Comparison of ENCODE assay signal across 8 cellular contexts in the genomic region with DNA sequence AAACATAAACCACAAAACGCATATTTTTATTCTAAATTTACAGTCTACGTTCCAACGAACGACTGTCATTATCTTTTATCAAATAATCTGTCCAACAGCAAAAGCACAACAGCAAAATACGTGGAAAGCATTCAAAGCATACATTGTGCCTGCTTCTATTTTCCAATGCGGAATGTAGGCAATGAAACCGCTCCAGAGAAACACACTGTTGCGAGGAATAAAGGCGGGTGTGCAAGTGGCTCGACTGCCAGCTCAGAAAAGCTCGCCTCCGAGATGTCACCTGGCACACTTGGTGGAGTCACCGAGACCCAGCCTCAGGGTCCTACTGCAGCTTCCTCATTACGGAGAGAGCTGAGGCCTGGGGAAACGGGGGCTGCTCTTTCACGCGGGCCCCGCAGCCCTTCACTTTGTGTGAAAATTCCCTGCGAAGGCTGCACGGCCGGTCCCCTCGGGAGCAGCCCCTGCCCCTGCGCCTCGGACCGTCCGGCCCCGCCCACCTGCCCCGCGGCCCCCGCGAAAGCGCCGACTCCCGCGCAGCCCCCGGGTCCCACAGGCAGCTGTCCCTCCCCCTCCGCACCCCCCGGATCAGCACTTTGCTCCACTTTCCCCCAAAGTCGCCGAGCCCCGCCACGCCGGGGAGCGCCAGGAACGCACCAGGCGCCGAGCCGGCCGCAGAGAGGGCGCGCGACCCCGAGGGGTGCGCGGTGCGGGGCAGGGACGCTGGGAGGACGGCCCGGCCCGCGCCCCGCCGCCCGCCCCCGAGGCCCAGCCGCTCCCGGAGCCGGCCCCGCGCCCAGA. TPM values are rescaled to one million over a fixed set of nuclear protein-coding genes. Genes with fewer than 3 reads are reported as not detected.
DNase-seq lines count a peak whose midpoint lies in the region; ATAC-seq and TF ChIP-seq lines count a peak whose summit lies in the region.

No MANE protein-coding gene starts in this region.

- 0 out of 2 replicates have a peak, but pooled peaks cover 6% of the 10 kb centered on the region for H3K79me2 ChIP-seq in PC-3 (ENCODE audit: low read length)

- no peaks in the 10 kb centered on the region for H4K20me1 ChIP-seq in PC-3 (ENCODE audit: low read length)

- DNase-seq in CD1c-positive myeloid dendritic cell (ENCODE audit: extremely low spot score), result peak; percentile 60
- DNase-seq in PC-3, result peak; percentile 53
- DNase-seq in activated naive CD4-positive, alpha-beta T cell treated with Interleukin-2 at 50 U/mL for 16 hours, result peak; percentile 62
- peak; percentile 7 for DNase-seq in glomerular visceral epithelial cell (ENCODE audit: extremely low spot score)
- DNase-seq in nucleus accumbens (lab: John Stamatoyannopoulos, UW), result peak in 51 of 56 donors; percentile 18 to 78 (median 53)

- no TSS peak for BruUV-seq in PC-3 (replicated peaks; lab: Mats Ljungman, UMichigan)

- H3K9me3 ChIP-seq in PC-3 (ENCODE audit: low read length) (no peaks in the 10 kb centered on the region), thymus (ENCODE audit: control insufficient read depth) (no peaks in the 10 kb centered on the region)

- peak overlapping the region; percentile 77 for H3K4me3 ChIP-seq in PC-3 (ENCODE audit: low read length)
- peak overlapping the region; percentile 79 for H3K4me3 ChIP-seq in thymus (ENCODE audit: low read length)

- peak; percentile 15 for ATAC-seq in HG02885 (IDR thresholded peaks at IDR 0.05; ENCODE audit: poor library complexity, unreplicated experiment)
- peak; percentile 54 for ATAC-seq in PC-3
- ATAC-seq in HG03097 (IDR thresholded peaks at IDR 0.05; ENCODE audit: low FRiP score, unreplicated experiment), result no peak

- peak overlapping the region; percentile 79 for H2AFZ ChIP-seq in PC-3 (ENCODE audit: low read length)

- H3K4me1 ChIP-seq in PC-3 (ENCODE audit: insufficient read depth, low read length), result peaks cover 21% of the 10 kb centered on the region; the same call in 1 of the 2 replicates
- peaks cover 23% of the 10 kb centered on the region for H3K4me1 ChIP-seq in thymus (ENCODE audit: control insufficient read depth, insufficient read depth, low read length)

- WGBS in thymus, result under 1% methylated on average over 70 of the region's 70 CpGs

- H3K27me3 ChIP-seq in PC-3 (ENCODE audit: low read length) (no peaks in the 10 kb centered on the region), thymus (ENCODE audit: control insufficient read depth, insufficient read depth) (no peaks in the 10 kb centered on the region)

- POLR2A ChIA-PET in PC-3 (lab: Charles Lee; ENCODE audit: unreplicated experiment), result interaction anchor here (0.5 to 0.6 kb wide), 2 partner anchors 74 to 102 kb away, joined by 3 to 4 read pairs; no protein-coding TSS in a partner anchor

- H3K36me3 ChIP-seq in PC-3 (ENCODE audit: low read depth, low read length) (no peaks in the 10 kb centered on the region), thymus (ENCODE audit: control insufficient read depth, insufficient read depth) (peaks cover 5% of the 10 kb centered on the region)

- CTCF ChIA-PET in PC-3 (lab: Charles Lee), result interaction anchor here (0.6 kb wide), 3 partner anchors 17 to 248 kb away, joined by 3 to 5 read pairs (median 3); no protein-coding TSS in a partner anchor

- no peak for TF ChIP-seq CTCF in PC-3 (conservative IDR thresholded peaks at IDR 0.05; ENCODE audit: low read depth, low read length)

- peak overlapping the region; percentile 11; the same call in 1 of the 2 replicates for H3K9ac ChIP-seq in PC-3 (ENCODE audit: low read length)

- H3K4me2 ChIP-seq in PC-3 (ENCODE audit: low read length), result peak overlapping the region; percentile 96

- no peaks in the 10 kb centered on the region for H3K9me2 ChIP-seq in PC-3 (replicated peaks; ENCODE audit: low read length)

- no peaks in the 10 kb centered on the region for H3F3A ChIP-seq in PC-3 (ENCODE audit: low read length, unreplicated experiment)

- no peak overlapping the region for H3K27ac ChIP-seq in PC-3 (ENCODE audit: low read length)
- peak overlapping the region; percentile 96 for H3K27ac ChIP-seq in thymus (ENCODE audit: low read depth)

- intact Hi-C loops in PC-3 (cut with micrococcal nuclease), result loop anchor here (2.0 to 5.0 kb wide), 3 partner anchors 63 to 337 kb away; no protein-coding TSS in a partner anchor

RNA-seq across cellular contexts. Expression of gene MGAT4A, which starts 0.7 kb away (rescaled TPM):
- 1.7 and 6.1 TPM in 2 replicates for total RNA-seq in PC-3 (2014; rRNA removed)
- polyA plus RNA-seq in thymus, result 24.4 TPM

Comparison
In these comparisons a context has a peak if more than half of its experiments do, and no peak if none do; other contexts are left out.
1. DNase-seq: peak in every context shown above with its lines; median percentile 62 in activated naive CD4-positive, alpha-beta T cell treated with Interleukin-2 at 50 U/mL for 16 hours; 60 in CD1c-positive myeloid dendritic cell; 53 in PC-3; 53 in nucleus accumbens; 7 in glomerular visceral epithelial cell.